17 cellular contexts compared by ENCODE assay signal in the genomic region with DNA sequence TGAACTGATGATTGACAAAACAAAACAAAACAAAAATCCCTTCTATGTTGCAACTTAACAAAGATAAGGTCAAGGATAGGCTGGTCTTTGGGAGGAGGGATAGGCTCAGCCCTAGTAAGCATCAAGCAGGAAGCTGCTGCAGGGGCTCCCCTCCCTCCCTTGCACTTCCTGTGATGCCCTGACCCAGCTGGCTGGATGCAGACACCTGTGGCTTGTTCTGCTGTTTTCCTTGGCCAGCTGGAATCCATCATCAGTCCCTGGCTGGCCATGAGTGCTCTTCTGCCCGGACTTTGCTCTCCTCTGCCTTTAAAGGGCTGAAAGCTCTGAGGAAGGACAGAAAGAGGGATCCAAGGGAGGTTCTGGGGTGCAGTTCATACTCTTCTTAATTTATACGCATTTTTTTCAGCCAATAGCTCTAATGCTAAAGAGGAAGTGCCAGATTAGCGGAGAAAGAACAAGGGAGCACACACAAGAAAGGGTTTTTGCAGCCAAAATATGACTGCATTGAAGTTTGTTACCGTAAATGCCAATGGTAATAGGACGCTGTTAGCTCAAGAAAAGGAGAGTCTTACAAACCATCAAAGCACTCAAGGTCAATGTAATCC. TPM values are rescaled to one million over a fixed set of nuclear protein-coding genes. Genes with fewer than 3 reads are reported as not detected.
DNase-seq lines count a peak whose midpoint lies in the region; ATAC-seq and TF ChIP-seq lines count a peak whose summit lies in the region.
"Had no signal": no experiment of that assay in that cellular context is flagged by ENCODE, and none has a peak within 500 bp of the region (broad histone marks: within the 10 kb centered on the region; RNA-seq: fewer than 3 reads in every experiment).

No MANE protein-coding gene starts in this region.

- H3K9me3 Mint-ChIP-seq in Calu3 (ENCODE audit: low read depth, unreplicated experiment): peaks cover 3% of the 10 kb centered on the region
- H3K9me3 Mint-ChIP-seq: stimulated activated naive B cell treated with anti-CD40 and anti-IgM and Interleukin-4, amounts not matched to agents 10 μg/mL and 1 μg/mL and 100 μg/mL, for 72 hours had no signal

- H3K27ac Mint-ChIP-seq in Calu3 (ENCODE audit: unreplicated experiment): no peak overlapping the region
- H3K27ac Mint-ChIP-seq: stimulated activated naive B cell treated with anti-CD40 and anti-IgM and Interleukin-4, amounts not matched to agents 10 μg/mL and 1 μg/mL and 100 μg/mL, for 72 hours had no signal

- WGBS in sigmoid colon, 2 donors: 57 to 82% methylated on average over 5 of the region's 5 CpGs

- no peak for ATAC-seq in GM21390 (IDR thresholded peaks at IDR 0.05; ENCODE audit: unreplicated experiment)
- ATAC-seq: A549; stimulated activated naive B cell treated with anti-CD40 and anti-IgM and Interleukin-4, amounts not matched to agents 10 μg/mL and 1 μg/mL and 100 μg/mL, for 72 hours had no signal

- H3K4me1 ChIP-seq in sigmoid colon: peaks cover 0 to 13% (median 7%) of the 10 kb centered on the region in 4 donors
- H3K4me1 ChIP-seq: A549, left lung, uterus had no signal

- H3K36me3 ChIP-seq in sigmoid colon: peaks cover 0 to 6% (median under 1%) of the 10 kb centered on the region in 4 donors
- H3K36me3 ChIP-seq: left lung, uterus had no signal

- H3K36me3 Mint-ChIP-seq in Calu3 (ENCODE audit: insufficient read depth, unreplicated experiment): peaks cover 19% of the 10 kb centered on the region

- TF ChIP-seq EP300 in sigmoid colon (IDR thresholded peaks at IDR 0.05): no peak

- H3K27me3 Mint-ChIP-seq in Calu3 (ENCODE audit: unreplicated experiment): no peaks in the 10 kb centered on the region

- CTCF ChIA-PET in Calu3 (lab: Charles Lee): no interaction called here

- no TSS peak for BruUV-seq in Calu3 (replicated peaks; lab: Mats Ljungman, UMichigan)

- no peaks in the 10 kb centered on the region for H3K9me3 ChIP-seq in sigmoid colon
- H3K9me3 ChIP-seq: A549, left lung, uterus had no signal

- H3K27me3 ChIP-seq in sigmoid colon: no peaks in the 10 kb centered on the region
- H3K27me3 ChIP-seq: left lung, uterus had no signal

- intact Hi-C loops in sigmoid colon (cut with DNase I): no loop called here
- intact Hi-C loops in Calu3 (cut with micrococcal nuclease; ENCODE audit: unreplicated experiment): no loop called here

- no peaks in the 10 kb centered on the region for H3K4me1 Mint-ChIP-seq in Calu3 (ENCODE audit: low read depth, unreplicated experiment)

- no peak overlapping the region for H3K4me3 ChIP-seq in fibroblast of mammary gland (ENCODE audit: control insufficient read depth, low read depth, low read length)
- H3K4me3 ChIP-seq in sigmoid colon: no peak overlapping the region
- H3K4me3 ChIP-seq: A549, left lung, uterus had no signal

- TF ChIP-seq CTCF in fibroblast of mammary gland (conservative IDR thresholded peaks at IDR 0.05; ENCODE audit: control insufficient read depth, insufficient read depth, low read depth, low read length) (no peak), sigmoid colon (IDR thresholded peaks at IDR 0.05) (no peak), Calu3 (IDR thresholded peaks at IDR 0.05; ENCODE audit: unreplicated experiment) (no peak)

- no peak for TF ChIP-seq POLR2A in sigmoid colon (IDR thresholded peaks at IDR 0.05)

- DNase-seq in NCI-H2196 treated with DMSO at 0.1 percent for 48 hours (lab: John Stamatoyannopoulos, UW; ENCODE audit: unreplicated experiment) (peak; percentile 14), NCI-H2196 (lab: John Stamatoyannopoulos, UW; ENCODE audit: unreplicated experiment) (no peak), fibroblast of mammary gland (ENCODE audit: low read depth) (peak; percentile 71), sigmoid colon (peak; percentile 81), NCI-H526 (lab: John Stamatoyannopoulos, UW) (no peak), Calu3 (no peak)
- DNase-seq: activated CD8-positive, alpha-beta memory T cell treated with anti-CD3 and anti-CD28 coated beads, Interleukin-2, amount 50 U/mL, for 48 hours; left lung; occipital lobe; stimulated activated CD4-positive, alpha-beta T cell treated with anti-CD3 and anti-CD28 coated beads, Interleukin-2, amount 100 ng/mL, for 24 hours; stimulated activated naive B cell treated with anti-CD40 and anti-IgM and Interleukin-4, amounts not matched to agents 10 μg/mL and 1 μg/mL and 100 μg/mL, for 72 hours had no signal

- H3K27ac ChIP-seq in sigmoid colon: peak overlapping the region in 1 of 4 donors; percentile 14
- H3K27ac ChIP-seq: A549, left lung, RWPE1, uterus had no signal

- H3K4me3 Mint-ChIP-seq in Calu3 (ENCODE audit: low read depth, unreplicated experiment): no peak overlapping the region
- H3K4me3 Mint-ChIP-seq: stimulated activated naive B cell treated with anti-CD40 and anti-IgM and Interleukin-4, amounts not matched to agents 10 μg/mL and 1 μg/mL and 100 μg/mL, for 72 hours had no signal

TF ChIP-seq in PFSK-1, 5 proteins besides CTCF, POLR2A, EP300 and RAD21:
- TF ChIP-seq FOXP2 (optimal IDR thresholded peaks at IDR 0.05; ENCODE audit: borderline replicate concordance, extremely low read depth, extremely low read length, insufficient read depth) (peak; percentile 42), SIN3A (IDR thresholded peaks at IDR 0.05; ENCODE audit: borderline replicate concordance, insufficient read depth, low read length) (no peak)

RNA-seq across cellular contexts. Expression of gene UBE2U, which starts 19.9 kb away (rescaled TPM):
- not detected for polyA plus RNA-seq in PFSK-1 (2012; ENCODE audit: insufficient read length, low read depth)
- total RNA-seq in sigmoid colon (not detected), Calu3 (2022) (not detected in 2 replicates)
- polyA plus RNA-seq in sigmoid colon: not detected
- total RNA-seq: dermis microvascular lymphatic vessel endothelial cell, left lung, occipital lobe, uterus had no signal
- polyA plus RNA-seq: A549 had no signal

Comparison
In these comparisons a context has a peak if more than half of its experiments do, and no peak if none do; other contexts are left out.
1. DNase-seq: peak in NCI-H2196 treated with DMSO at 0.1 percent for 48 hours (single experiment), fibroblast of mammary gland (single experiment) and sigmoid colon (single experiment); none in NCI-H2196 (single experiment), NCI-H526 (0 of 2) and Calu3 (single experiment).